ENCODE assay signal across 2 cellular contexts in the genomic region with DNA sequence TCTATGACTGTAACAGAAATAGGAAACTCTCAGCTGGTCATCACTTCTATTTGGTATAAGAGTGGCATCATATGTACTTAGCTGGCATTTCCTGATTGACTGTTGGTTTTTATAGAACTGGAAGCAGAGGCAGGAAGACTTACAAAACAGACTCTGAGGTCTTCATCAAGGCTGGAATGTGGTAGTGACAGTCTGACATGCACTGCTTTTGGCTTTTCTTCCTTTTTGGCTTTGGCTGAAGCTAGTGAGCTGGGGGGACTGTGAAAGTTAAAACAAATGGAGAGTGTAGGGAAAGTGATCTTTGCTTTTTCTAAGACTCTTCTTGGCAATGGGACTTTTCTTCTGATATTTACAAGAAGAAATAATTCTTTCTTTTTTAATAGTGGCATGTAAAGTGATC.
TF ChIP-seq lines count a peak whose summit lies in the region.

No MANE protein-coding gene starts in this region.

TF ChIP-seq in liver, 16 proteins besides CTCF, POLR2A, EP300 and RAD21 (continued from another document):
- TF ChIP-seq, protein P1, sequence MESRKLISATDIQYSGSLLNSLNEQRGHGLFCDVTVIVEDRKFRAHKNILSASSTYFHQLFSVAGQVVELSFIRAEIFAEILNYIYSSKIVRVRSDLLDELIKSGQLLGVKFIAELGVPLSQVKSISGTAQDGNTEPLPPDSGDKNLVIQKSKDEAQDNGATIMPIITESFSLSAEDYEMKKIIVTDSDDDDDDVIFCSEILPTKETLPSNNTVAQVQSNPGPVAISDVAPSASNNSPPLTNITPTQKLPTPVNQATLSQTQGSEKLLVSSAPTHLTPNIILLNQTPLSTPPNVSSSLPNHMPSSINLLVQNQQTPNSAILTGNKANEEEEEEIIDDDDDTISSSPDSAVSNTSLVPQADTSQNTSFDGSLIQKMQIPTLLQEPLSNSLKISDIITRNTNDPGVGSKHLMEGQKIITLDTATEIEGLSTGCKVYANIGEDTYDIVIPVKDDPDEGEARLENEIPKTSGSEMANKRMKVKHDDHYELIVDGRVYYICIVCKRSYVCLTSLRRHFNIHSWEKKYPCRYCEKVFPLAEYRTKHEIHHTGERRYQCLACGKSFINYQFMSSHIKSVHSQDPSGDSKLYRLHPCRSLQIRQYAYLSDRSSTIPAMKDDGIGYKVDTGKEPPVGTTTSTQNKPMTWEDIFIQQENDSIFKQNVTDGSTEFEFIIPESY (IDR thresholded peaks at IDR 0.05), result no peak
- TF ChIP-seq NR2F2 (IDR thresholded peaks at IDR 0.05) (no peak), TAF1 (conservative IDR thresholded peaks at IDR 0.05) (no peak), YY1 (IDR thresholded peaks at IDR 0.05) (no peak), RXRA (IDR thresholded peaks at IDR 0.05) (no peak), EGR1 (IDR thresholded peaks at IDR 0.05; ENCODE audit: low read depth in 2 of 2) (no peak), FOXA1 (IDR thresholded peaks at IDR 0.05) (no peak), HNF4G (IDR thresholded peaks at IDR 0.05) (no peak), HNF4A (conservative IDR thresholded peaks at IDR 0.05) (no peak)
- TF ChIP-seq, protein P2, sequence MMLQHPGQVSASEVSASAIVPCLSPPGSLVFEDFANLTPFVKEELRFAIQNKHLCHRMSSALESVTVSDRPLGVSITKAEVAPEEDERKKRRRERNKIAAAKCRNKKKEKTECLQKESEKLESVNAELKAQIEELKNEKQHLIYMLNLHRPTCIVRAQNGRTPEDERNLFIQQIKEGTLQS (IDR thresholded peaks at IDR 0.05), result no peak
- TF ChIP-seq, protein P3, sequence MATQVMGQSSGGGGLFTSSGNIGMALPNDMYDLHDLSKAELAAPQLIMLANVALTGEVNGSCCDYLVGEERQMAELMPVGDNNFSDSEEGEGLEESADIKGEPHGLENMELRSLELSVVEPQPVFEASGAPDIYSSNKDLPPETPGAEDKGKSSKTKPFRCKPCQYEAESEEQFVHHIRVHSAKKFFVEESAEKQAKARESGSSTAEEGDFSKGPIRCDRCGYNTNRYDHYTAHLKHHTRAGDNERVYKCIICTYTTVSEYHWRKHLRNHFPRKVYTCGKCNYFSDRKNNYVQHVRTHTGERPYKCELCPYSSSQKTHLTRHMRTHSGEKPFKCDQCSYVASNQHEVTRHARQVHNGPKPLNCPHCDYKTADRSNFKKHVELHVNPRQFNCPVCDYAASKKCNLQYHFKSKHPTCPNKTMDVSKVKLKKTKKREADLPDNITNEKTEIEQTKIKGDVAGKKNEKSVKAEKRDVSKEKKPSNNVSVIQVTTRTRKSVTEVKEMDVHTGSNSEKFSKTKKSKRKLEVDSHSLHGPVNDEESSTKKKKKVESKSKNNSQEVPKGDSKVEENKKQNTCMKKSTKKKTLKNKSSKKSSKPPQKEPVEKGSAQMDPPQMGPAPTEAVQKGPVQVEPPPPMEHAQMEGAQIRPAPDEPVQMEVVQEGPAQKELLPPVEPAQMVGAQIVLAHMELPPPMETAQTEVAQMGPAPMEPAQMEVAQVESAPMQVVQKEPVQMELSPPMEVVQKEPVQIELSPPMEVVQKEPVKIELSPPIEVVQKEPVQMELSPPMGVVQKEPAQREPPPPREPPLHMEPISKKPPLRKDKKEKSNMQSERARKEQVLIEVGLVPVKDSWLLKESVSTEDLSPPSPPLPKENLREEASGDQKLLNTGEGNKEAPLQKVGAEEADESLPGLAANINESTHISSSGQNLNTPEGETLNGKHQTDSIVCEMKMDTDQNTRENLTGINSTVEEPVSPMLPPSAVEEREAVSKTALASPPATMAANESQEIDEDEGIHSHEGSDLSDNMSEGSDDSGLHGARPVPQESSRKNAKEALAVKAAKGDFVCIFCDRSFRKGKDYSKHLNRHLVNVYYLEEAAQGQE (IDR thresholded peaks at IDR 0.05), result no peak
TF ChIP-seq in liver: peak in this region for 0.

TF ChIP-seq in HepG2, 621 proteins besides CTCF, POLR2A, EP300 and RAD21 (continued from another document):
- TF ChIP-seq, protein P4, sequence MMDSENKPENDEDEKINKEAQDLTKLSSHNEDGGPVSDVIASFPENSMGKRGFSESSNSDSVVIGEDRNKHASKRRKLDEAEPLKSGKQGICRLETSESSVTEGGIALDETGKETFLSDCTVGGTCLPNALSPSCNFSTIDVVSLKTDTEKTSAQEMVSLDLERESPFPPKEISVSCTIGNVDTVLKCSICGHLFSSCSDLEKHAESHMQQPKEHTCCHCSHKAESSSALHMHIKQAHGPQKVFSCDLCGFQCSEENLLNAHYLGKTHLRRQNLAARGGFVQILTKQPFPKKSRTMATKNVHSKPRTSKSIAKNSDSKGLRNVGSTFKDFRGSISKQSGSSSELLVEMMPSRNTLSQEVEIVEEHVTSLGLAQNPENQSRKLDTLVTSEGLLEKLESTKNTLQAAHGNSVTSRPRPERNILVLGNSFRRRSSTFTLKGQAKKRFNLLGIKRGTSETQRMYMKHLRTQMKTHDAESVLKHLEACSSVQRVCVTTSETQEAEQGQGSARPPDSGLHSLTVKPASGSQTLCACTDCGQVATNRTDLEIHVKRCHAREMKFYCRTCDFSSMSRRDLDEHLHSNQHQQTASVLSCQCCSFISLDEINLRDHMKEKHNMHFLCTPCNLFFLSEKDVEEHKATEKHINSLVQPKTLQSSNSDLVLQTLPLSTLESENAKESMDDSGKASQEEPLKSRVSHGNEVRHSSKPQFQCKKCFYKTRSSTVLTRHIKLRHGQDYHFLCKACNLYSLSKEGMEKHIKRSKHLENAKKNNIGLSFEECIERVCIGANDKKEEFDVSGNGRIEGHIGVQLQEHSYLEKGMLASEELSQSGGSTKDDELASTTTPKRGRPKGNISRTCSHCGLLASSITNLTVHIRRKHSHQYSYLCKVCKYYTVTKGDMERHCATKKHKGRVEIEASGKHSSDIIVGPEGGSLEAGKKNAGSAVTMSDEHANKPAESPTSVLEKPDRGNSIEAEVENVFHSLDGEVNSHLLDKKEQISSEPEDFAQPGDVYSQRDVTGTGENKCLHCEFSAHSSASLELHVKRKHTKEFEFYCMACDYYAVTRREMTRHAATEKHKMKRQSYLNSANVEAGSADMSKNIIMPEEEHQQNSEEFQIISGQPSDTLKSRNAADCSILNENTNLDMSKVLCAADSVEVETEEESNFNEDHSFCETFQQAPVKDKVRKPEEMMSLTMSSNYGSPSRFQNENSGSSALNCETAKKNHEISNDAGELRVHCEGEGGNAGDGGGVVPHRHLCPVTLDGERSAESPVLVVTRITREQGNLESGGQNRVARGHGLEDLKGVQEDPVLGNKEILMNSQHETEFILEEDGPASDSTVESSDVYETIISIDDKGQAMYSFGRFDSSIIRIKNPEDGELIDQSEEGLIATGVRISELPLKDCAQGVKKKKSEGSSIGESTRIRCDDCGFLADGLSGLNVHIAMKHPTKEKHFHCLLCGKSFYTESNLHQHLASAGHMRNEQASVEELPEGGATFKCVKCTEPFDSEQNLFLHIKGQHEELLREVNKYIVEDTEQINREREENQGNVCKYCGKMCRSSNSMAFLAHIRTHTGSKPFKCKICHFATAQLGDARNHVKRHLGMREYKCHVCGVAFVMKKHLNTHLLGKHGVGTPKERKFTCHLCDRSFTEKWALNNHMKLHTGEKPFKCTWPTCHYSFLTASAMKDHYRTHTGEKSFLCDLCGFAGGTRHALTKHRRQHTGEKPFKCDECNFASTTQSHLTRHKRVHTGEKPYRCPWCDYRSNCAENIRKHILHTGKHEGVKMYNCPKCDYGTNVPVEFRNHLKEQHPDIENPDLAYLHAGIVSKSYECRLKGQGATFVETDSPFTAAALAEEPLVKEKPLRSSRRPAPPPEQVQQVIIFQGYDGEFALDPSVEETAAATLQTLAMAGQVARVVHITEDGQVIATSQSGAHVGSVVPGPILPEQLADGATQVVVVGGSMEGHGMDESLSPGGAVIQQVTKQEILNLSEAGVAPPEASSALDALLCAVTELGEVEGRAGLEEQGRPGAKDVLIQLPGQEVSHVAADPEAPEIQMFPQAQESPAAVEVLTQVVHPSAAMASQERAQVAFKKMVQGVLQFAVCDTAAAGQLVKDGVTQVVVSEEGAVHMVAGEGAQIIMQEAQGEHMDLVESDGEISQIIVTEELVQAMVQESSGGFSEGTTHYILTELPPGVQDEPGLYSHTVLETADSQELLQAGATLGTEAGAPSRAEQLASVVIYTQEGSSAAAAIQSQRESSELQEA (CRISPR knock-in tag; IDR thresholded peaks at IDR 0.05; ENCODE audit: not compliant biosample characterization), result no peak
- no peak for TF ChIP-seq CHD4 (IDR thresholded peaks at IDR 0.05; ENCODE audit: borderline replicate concordance, low read length)
- no peak for TF ChIP-seq MLLT10 (CRISPR knock-in tag; IDR thresholded peaks at IDR 0.05)
- TF ChIP-seq DPF2 (CRISPR knock-in tag; IDR thresholded peaks at IDR 0.05; ENCODE audit: borderline replicate concordance, low read depth), result no peak
